8 cellular contexts compared by ENCODE assay signal in genomic region chr16:57265850-57266530, GRCh38. TPM values are rescaled to one million over a fixed set of nuclear protein-coding genes. Genes with fewer than 3 reads are reported as not detected.
DNase-seq lines count a peak whose midpoint lies in the region; ATAC-seq lines count a peak whose summit lies in the region.

No MANE protein-coding gene starts in this region.

- peak overlapping the region; percentile 44 for H3K27ac ChIP-seq in effector memory CD4-positive, alpha-beta T cell (ENCODE audit: insufficient read depth, low read length, poor library complexity, severe bottlenecking)

- H3K4me1 ChIP-seq in effector memory CD4-positive, alpha-beta T cell (ENCODE audit: control insufficient read depth, insufficient read depth, low read length, poor library complexity, severe bottlenecking), result peaks cover 20% of the 10 kb centered on the region

- no peaks in the 10 kb centered on the region for H3K27me3 ChIP-seq in effector memory CD4-positive, alpha-beta T cell (replicated peaks; ENCODE audit: control insufficient read depth, insufficient read depth, low read length, poor library complexity, severe bottlenecking)

- no peak for ATAC-seq in GM21737 (IDR thresholded peaks at IDR 0.05; ENCODE audit: unreplicated experiment)
- ATAC-seq in GM18867 (IDR thresholded peaks at IDR 0.05; ENCODE audit: unreplicated experiment), result no peak
- ATAC-seq in GM21381 (IDR thresholded peaks at IDR 0.05; ENCODE audit: unreplicated experiment), result no peak

- H3K4me3 ChIP-seq in effector memory CD4-positive, alpha-beta T cell (ENCODE audit: insufficient read depth, low read depth, low read length, poor library complexity, severe bottlenecking), result no peak overlapping the region

- DNase-seq in Ammon's horn (ENCODE audit: low spot score) (peak; percentile 77), NCI-H510A treated with DMSO at 0.1 percent for 48 hours (lab: John Stamatoyannopoulos, UW) (peak; percentile 51), myocyte (ENCODE audit: low read depth) (peak; percentile 27), NCI-H2196 treated with DMSO at 0.1 percent for 48 hours (lab: John Stamatoyannopoulos, UW; ENCODE audit: unreplicated experiment) (no peak)
- DNase-seq in effector memory CD4-positive, alpha-beta T cell, result no peak

- H3K36me3 ChIP-seq in effector memory CD4-positive, alpha-beta T cell (ENCODE audit: control insufficient read depth, insufficient read depth, low read length), result no peaks in the 10 kb centered on the region

- H3K9me3 ChIP-seq in effector memory CD4-positive, alpha-beta T cell (ENCODE audit: control insufficient read depth, low read length), result no peaks in the 10 kb centered on the region

RNA-seq across cellular contexts. Expression of gene PLLP, which starts 18.5 kb away (rescaled TPM):
- not detected in 2 replicates for total RNA-seq in myocyte
- 0.42 TPM for polyA plus RNA-seq in myocyte (2012)

RNA-seq across cellular contexts. Expression of gene ARL2BP, which starts 20.9 kb away (rescaled TPM):
- total RNA-seq in myocyte, result 60.6 and 76.3 TPM in 2 replicates
- polyA plus RNA-seq in myocyte (2012), result 41.8 TPM

Comparison
In these comparisons a context has a peak if more than half of its experiments do, and no peak if none do; other contexts are left out.
1. DNase-seq: peak in Ammon's horn (single experiment), NCI-H510A treated with DMSO at 0.1 percent for 48 hours (single experiment) and myocyte (single experiment); none in effector memory CD4-positive, alpha-beta T cell (0 of 3) and NCI-H2196 treated with DMSO at 0.1 percent for 48 hours (single experiment).